ENCODE assay signal across 8 cellular contexts in the genomic region with DNA sequence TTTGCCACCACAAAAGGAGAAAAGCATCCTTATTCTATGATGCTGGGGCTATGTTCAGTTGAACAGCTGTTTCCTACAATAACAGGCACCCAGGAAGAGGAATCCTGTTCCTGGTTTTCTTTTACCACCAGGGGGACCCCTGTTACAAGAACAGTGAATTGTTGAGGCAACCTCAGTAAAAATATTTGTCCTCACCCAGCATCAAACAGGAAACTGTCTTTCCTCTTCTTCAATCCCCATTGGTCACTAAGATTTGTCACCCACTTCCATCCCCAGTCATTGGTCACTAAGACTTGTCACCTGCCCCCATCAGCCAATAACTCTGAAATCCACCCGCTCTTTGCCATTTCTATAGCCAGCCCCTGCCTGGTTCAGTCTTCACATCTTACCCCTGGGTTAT.
A peak's percentile ranks its signal among the peaks of the same experiment; 100 is the strongest.
DNase-seq lines count a peak whose midpoint lies in the region; ATAC-seq and TF ChIP-seq lines count a peak whose summit lies in the region.

No MANE protein-coding gene starts in this region.

- intact Hi-C loops in spleen (cut with DNase I; ENCODE audit: low total_unique reads) = loop anchor here (5.0 kb wide), 1 partner anchor 232 kb away; no protein-coding TSS in a partner anchor

- peak; percentile 58 to 86 (median 61) for DNase-seq in NCI-H1417 (lab: John Stamatoyannopoulos, UW)
- DNase-seq in NCI-H1417 treated with DMSO at 0.1 percent for 48 hours (lab: John Stamatoyannopoulos, UW) = no peak
- DNase-seq in NCI-H510A treated with DMSO at 0.1 percent for 48 hours (lab: John Stamatoyannopoulos, UW) = peak; percentile 64
- peak; percentile 67 for DNase-seq in astrocyte of the cerebellum (ENCODE audit: low read depth)
- peak; percentile 77 for DNase-seq in iPS DF 19.7 (ENCODE audit: low read depth, low spot score)
- DNase-seq in spleen = no peak

- H3K27me3 ChIP-seq in spleen (replicated peaks in 1 of 7) = no peaks in the 10 kb centered on the region

- peak; percentile 77 for ATAC-seq in GM19455 (IDR thresholded peaks at IDR 0.05; ENCODE audit: unreplicated experiment)
- ATAC-seq in HG03442 (IDR thresholded peaks at IDR 0.05; ENCODE audit: unreplicated experiment) = peak; percentile 80

- in situ Hi-C loops in astrocyte of the cerebellum (cut with HindIII; ENCODE audit: low sequenced_read_pairs) = no loop called here

- no peaks in the 10 kb centered on the region for H3K36me3 ChIP-seq in spleen

- H3K4me1 ChIP-seq in spleen = no peaks in the 10 kb centered on the region

- WGBS in spleen, 5 donors = 96 to 100% (median 100%) methylated on average over 1 of the region's 1 CpG

- H3K9me3 ChIP-seq in spleen = no peaks in the 10 kb centered on the region

- TF ChIP-seq CTCF in astrocyte of the cerebellum (IDR thresholded peaks at IDR 0.05; ENCODE audit: low read depth, low read length, missing control alignments) (peak; percentile 75), spleen (IDR thresholded peaks at IDR 0.05 in 8 of 11, conservative IDR thresholded peaks at IDR 0.05 in 3 of 11) (peak in 9 of 11 experiments; percentile 27 to 71 (median 53))

- H3K27ac ChIP-seq in spleen = no peak overlapping the region

- TF ChIP-seq POLR2A in spleen (IDR thresholded peaks at IDR 0.05) = no peak

- H3K4me3 ChIP-seq in astrocyte of the cerebellum (ENCODE audit: low read depth, low read length) = no peak overlapping the region
- H3K4me3 ChIP-seq in spleen = no peak overlapping the region

Comparison
In these comparisons a context has a peak if more than half of its experiments do, and no peak if none do; other contexts are left out.
1. DNase-seq: peak in NCI-H1417 (3 of 3), NCI-H510A treated with DMSO at 0.1 percent for 48 hours (single experiment), astrocyte of the cerebellum (single experiment) and iPS DF 19.7 (single experiment); none in NCI-H1417 treated with DMSO at 0.1 percent for 48 hours (single experiment) and spleen (single experiment).